8 cellular contexts compared by ENCODE assay signal in genomic region chr19:44212865-44213346, GRCh38.
A peak's percentile ranks its signal among the peaks of the same experiment; 100 is the strongest.
DNase-seq lines count a peak whose midpoint lies in the region; ATAC-seq and TF ChIP-seq lines count a peak whose summit lies in the region.

No MANE protein-coding gene starts in this region.

- no peak for TF ChIP-seq CTCF in C4-2B (conservative IDR thresholded peaks at IDR 0.05)

- DNase-seq in NCI-H748 treated with DMSO at 0.1 percent for 48 hours (lab: John Stamatoyannopoulos, UW) (peak; percentile 38), caudate nucleus (lab: John Stamatoyannopoulos, UW) (peak in 23 of 61 donors; percentile 1 to 62 (median 23)), left kidney (ENCODE audit: low read depth, low spot score) (peak; percentile 52), NCI-H524 treated with DMSO at 0.1 percent for 48 hours (lab: John Stamatoyannopoulos, UW) (no peak)

- H3K27ac ChIP-seq in C4-2B (peak overlapping the region; percentile 72), caudate nucleus (ENCODE audit: low read depth, low read length) (peak overlapping the region; percentile 65), subcutaneous abdominal adipose tissue (ENCODE audit: low read depth, low read length) (peak overlapping the region; percentile 86)

- peaks cover 3 to 13% (median 12%) of the 10 kb centered on the region in 5 donors for H3K4me1 ChIP-seq in subcutaneous abdominal adipose tissue (ENCODE audit: control insufficient read depth in 5 of 5, insufficient read depth in 5 of 5, low read length in 5 of 5)

- peak overlapping the region; percentile 88 to 98 (median 92) for H3K4me3 ChIP-seq in subcutaneous abdominal adipose tissue (ENCODE audit: low read depth in 1 of 5, low read length in 5 of 5)

- no peaks in the 10 kb centered on the region for H3K27me3 ChIP-seq in subcutaneous abdominal adipose tissue (ENCODE audit: control insufficient read depth in 5 of 5, insufficient read depth in 4 of 5, low read length in 5 of 5)

- H3K9me3 ChIP-seq in subcutaneous abdominal adipose tissue (ENCODE audit: control insufficient read depth in 5 of 5, low read length in 5 of 5), result peaks cover 0 to 11% (median 3%) of the 10 kb centered on the region in 5 donors

- H3K9ac ChIP-seq in subcutaneous abdominal adipose tissue (ENCODE audit: low read length in 5 of 5), result peak overlapping the region; percentile 43 to 91 (median 89)

- peaks cover 11 to 21% (median 16%) of the 10 kb centered on the region in 5 donors for H3K36me3 ChIP-seq in subcutaneous abdominal adipose tissue (ENCODE audit: control insufficient read depth in 5 of 5, insufficient read depth in 5 of 5, low read length in 5 of 5)

- peak; percentile 19 for ATAC-seq in GM21619 (IDR thresholded peaks at IDR 0.05; ENCODE audit: unreplicated experiment)
- no peak for ATAC-seq in HG03565 (IDR thresholded peaks at IDR 0.05; ENCODE audit: unreplicated experiment)
